Comparison of ENCODE assay signal across 31 cellular contexts in genomic region chr6:70551566-70551965, GRCh38. TPM values are rescaled to one million over a fixed set of nuclear protein-coding genes. Genes with fewer than 3 reads are reported as not detected.
DNase-seq lines count a peak whose midpoint lies in the region; ATAC-seq, FAIRE-seq and TF ChIP-seq lines count a peak whose summit lies in the region.
"Had no signal": no experiment of that assay in that cellular context is flagged by ENCODE, and none has a peak within 500 bp of the region (broad histone marks: within the 10 kb centered on the region; RNA-seq: fewer than 3 reads in every experiment).

No MANE protein-coding gene starts in this region.

- H3K9ac ChIP-seq in H9 (ENCODE audit: extremely low read depth, insufficient read length, low read length), result no peak overlapping the region
- H3K9ac ChIP-seq in smooth muscle cell (ENCODE audit: low read depth), result no peak overlapping the region
- H3K9ac ChIP-seq: BLaER1 had no signal

- H3F3A ChIP-seq in smooth muscle cell (ENCODE audit: low read depth), result no peaks in the 10 kb centered on the region

- peaks cover 12 to 17% of the 10 kb centered on the region in 2 experiments for H3K4me1 Mint-ChIP-seq in H9
- H3K4me1 Mint-ChIP-seq: activated naive CD8-positive, alpha-beta T cell treated with anti-CD3 and anti-CD28 coated beads for 36 hours had no signal

- CTCF ChIA-PET in A549 (lab: Yijun Ruan, JAX), result no interaction called here

- no peak for TF ChIP-seq EP300 in A549 (IDR thresholded peaks at IDR 0.05)

- DNase-seq in A549 (ENCODE audit: low read depth in 1 of 2, low spot score in 1 of 2) (no peak), H9 (no peak), body of pancreas (no peak), left lobe of liver (ENCODE audit: low spot score) (no peak), smooth muscle cell (lab: John Stamatoyannopoulos, UW; ENCODE audit: unreplicated experiment) (no peak), NCI-H2171 treated with DMSO at 0.1 percent for 48 hours (lab: John Stamatoyannopoulos, UW) (no peak), activated T-cell treated with anti-CD3 and anti-CD28 coated beads for 4 hours (no peak), GM19240 (ENCODE audit: insufficient read length, low spot score) (no peak)
- DNase-seq: activated CD4-positive, alpha-beta T cell treated with anti-CD3 and anti-CD28 coated beads for 4 hours; activated CD8-positive, alpha-beta memory T cell treated with anti-CD3 and anti-CD28 coated beads for 24 hours; activated effector memory CD4-positive, alpha-beta T cell treated with anti-CD3 and anti-CD28 coated beads, Interleukin-2, amount 50 U/mL, for 16 hours; activated naive CD8-positive, alpha-beta T cell treated with anti-CD3 and anti-CD28 coated beads for 36 hours; activated T-cell treated with anti-CD3 and anti-CD28 coated beads, Interleukin-2, amount 50 U/mL, for 1 hour; aorta; effector CD8-positive, alpha-beta T cell; NCI-H1092 treated with DMSO at 0.1 percent for 48 hours; NCI-H187 treated with DMSO at 0.1 percent for 48 hours; NCI-H524; nephron progenitor cell; NK-92 treated with Interleukin-12 subunit alpha and Interleukin-12 subunit beta, amount 100 ng/mL, for 24 hours; PC-9; SHP77; stimulated activated CD4-positive, alpha-beta T cell treated with anti-CD3 and anti-CD28 coated beads, Interleukin-1b, Interleukin-23, amount 100 ng/mL, for 48 hours; stimulated activated naive CD4-positive, alpha-beta T cell treated with Interleukin-2 at 50 U/mL for 16 hours; T-helper 2 cell; upper lobe of left lung had no signal

- H2BK12ac ChIP-seq in H9 (ENCODE audit: insufficient read length, low read depth, low read length), result no peak overlapping the region

- TF ChIP-seq CTCF in A549 (IDR thresholded peaks at IDR 0.05) (peak; percentile 8; the same call in 1 of the 3 replicates), H9 (conservative IDR thresholded peaks at IDR 0.05) (peak; percentile 31; the same call in 2 of the 3 replicates), body of pancreas (IDR thresholded peaks at IDR 0.05) (peak in 2 of 7 experiments; percentile 18 to 26), smooth muscle cell (IDR thresholded peaks at IDR 0.05; ENCODE audit: borderline replicate concordance, insufficient read depth, poor library complexity, severe bottlenecking) (no peak)

- no peak overlapping the region for H3K56ac ChIP-seq in H9 (ENCODE audit: insufficient read length, low read depth, low read length)

- H3K79me2 ChIP-seq in H9 (ENCODE audit: insufficient read depth, low read length), result no peaks in the 10 kb centered on the region
- H3K79me2 ChIP-seq in smooth muscle cell (ENCODE audit: low read depth), result no peaks in the 10 kb centered on the region

- H2BK5ac ChIP-seq in H9 (ENCODE audit: insufficient read length, low read length), result no peak overlapping the region

- H4K5ac ChIP-seq in H9 (ENCODE audit: insufficient read length, low read depth, low read length), result no peak overlapping the region

- H3K27ac ChIP-seq in A549 (no peak overlapping the region), H9 (ENCODE audit: insufficient read length, low read depth, low read length) (no peak overlapping the region), body of pancreas (no peak overlapping the region), smooth muscle cell (ENCODE audit: low read depth) (no peak overlapping the region)
- H3K27ac ChIP-seq: BLaER1, epithelial cell of prostate, PC-9, suprapubic skin, upper lobe of left lung had no signal

- intact Hi-C loops in body of pancreas (cut with DNase I), result no loop called here

- H2BK15ac ChIP-seq in H9 (ENCODE audit: low read depth, low read length), result no peak overlapping the region

- H3K4ac ChIP-seq in H9 (ENCODE audit: low read depth, low read length), result no peak overlapping the region

- H3K27me3 Mint-ChIP-seq in H9 (ENCODE audit: low read depth), result no peaks in the 10 kb centered on the region
- H3K27me3 Mint-ChIP-seq: activated naive CD8-positive, alpha-beta T cell treated with anti-CD3 and anti-CD28 coated beads for 36 hours; IgD-negative memory B cell had no signal

- H3K9me3 ChIP-seq in A549, result no peaks in the 10 kb centered on the region
- no peaks in the 10 kb centered on the region for H3K9me3 ChIP-seq in H9 (ENCODE audit: control insufficient read depth, low read depth, low read length)
- no peaks in the 10 kb centered on the region for H3K9me3 ChIP-seq in body of pancreas
- H3K9me3 ChIP-seq in smooth muscle cell (replicated peaks; ENCODE audit: low read depth), result no peaks in the 10 kb centered on the region
- H3K9me3 ChIP-seq: BLaER1, suprapubic skin, upper lobe of left lung had no signal

- H2AFZ ChIP-seq in H9 (ENCODE audit: low read length) (no peak overlapping the region), smooth muscle cell (ENCODE audit: low read depth) (no peak overlapping the region)
- H2AFZ ChIP-seq: PC-9 had no signal

- H3K4me2 ChIP-seq in A549 (no peak overlapping the region), H9 (ENCODE audit: insufficient read depth, insufficient read length, low read length) (no peak overlapping the region), smooth muscle cell (no peak overlapping the region)
- H3K4me2 ChIP-seq: BLaER1, PC-9 had no signal

- ATAC-seq in A549 (no peak), body of pancreas (peak; percentile 35), left lobe of liver (peak; percentile 76)

- H3K23me2 ChIP-seq in H9 (ENCODE audit: insufficient read length, low read depth, low read length, poor library complexity, severe bottlenecking), result no peaks in the 10 kb centered on the region

- no peak overlapping the region for H2BK20ac ChIP-seq in H9 (ENCODE audit: low read depth, low read length, poor library complexity, severe bottlenecking)

- no peak for FAIRE-seq in A549 (lab: Jason Lieb, UNC)
- FAIRE-seq: colon had no signal

- TF ChIP-seq POLR2A in A549 (IDR thresholded peaks at IDR 0.05; ENCODE audit: low read length) (no peak), body of pancreas (IDR thresholded peaks at IDR 0.05) (no peak)

- H4K8ac ChIP-seq in H9 (replicated peaks; ENCODE audit: insufficient read length, low read depth, low read length), result no peak overlapping the region

- H4K20me1 ChIP-seq in H9 (ENCODE audit: control insufficient read depth, insufficient read depth, insufficient read length) (no peaks in the 10 kb centered on the region), smooth muscle cell (ENCODE audit: low read depth) (no peaks in the 10 kb centered on the region)
- H4K20me1 ChIP-seq: BLaER1 had no signal

- H3K4me1 ChIP-seq in A549, result no peaks in the 10 kb centered on the region
- no peaks in the 10 kb centered on the region for H3K4me1 ChIP-seq in H9 (ENCODE audit: insufficient read depth, low read length)
- H3K4me1 ChIP-seq in body of pancreas, result no peaks in the 10 kb centered on the region
- H3K4me1 ChIP-seq in smooth muscle cell (ENCODE audit: low read depth), result no peaks in the 10 kb centered on the region
- H3K4me1 ChIP-seq: BLaER1, suprapubic skin, upper lobe of left lung had no signal

- TF ChIP-seq RAD21 in A549 (conservative IDR thresholded peaks at IDR 0.05 in 1 of 2, IDR thresholded peaks at IDR 0.05 in 1 of 2), result no peak

- H3T11ph ChIP-seq in H9 (ENCODE audit: low read length), result no peak overlapping the region

- peaks cover 4 to 7% (median 6%) of the 10 kb centered on the region in 3 experiments; a peak in 5 of 7 replicates for H3K36me3 Mint-ChIP-seq in H9 (ENCODE audit: insufficient read depth in 1 of 3, low read depth in 3 of 3)
- H3K36me3 Mint-ChIP-seq: activated naive CD8-positive, alpha-beta T cell treated with anti-CD3 and anti-CD28 coated beads for 36 hours; IgD-negative memory B cell had no signal

- H2BK120ac ChIP-seq in H9 (ENCODE audit: low read depth, low read length, poor library complexity, severe bottlenecking), result no peak overlapping the region

- H3K79me1 ChIP-seq in H9 (ENCODE audit: insufficient read depth, low read depth, low read length, poor library complexity, severe bottlenecking), result no peaks in the 10 kb centered on the region

- H3K4me3 Mint-ChIP-seq in H9, result no peak overlapping the region
- H3K4me3 Mint-ChIP-seq: activated naive CD8-positive, alpha-beta T cell treated with anti-CD3 and anti-CD28 coated beads for 36 hours; IgD-negative memory B cell; nephron progenitor cell had no signal

- no peak overlapping the region for H3K27ac Mint-ChIP-seq in H9
- H3K27ac Mint-ChIP-seq: activated naive CD8-positive, alpha-beta T cell treated with anti-CD3 and anti-CD28 coated beads for 36 hours; IgD-negative memory B cell had no signal

- H3K14ac ChIP-seq in H9 (ENCODE audit: insufficient read depth, low read length), result no peak overlapping the region

- H3K4me3 ChIP-seq in A549 (no peak overlapping the region), body of pancreas (no peak overlapping the region), smooth muscle cell (no peak overlapping the region)
- H3K4me3 ChIP-seq: BLaER1, PC-9, suprapubic skin, upper lobe of left lung had no signal

- H3K9me3 Mint-ChIP-seq in H9, result no peaks in the 10 kb centered on the region
- H3K9me3 Mint-ChIP-seq: activated naive CD8-positive, alpha-beta T cell treated with anti-CD3 and anti-CD28 coated beads for 36 hours; IgD-negative memory B cell; nephron progenitor cell had no signal

- no peak overlapping the region for H4K91ac ChIP-seq in H9 (ENCODE audit: insufficient read length, low read depth, low read length)

- POLR2A ChIA-PET in A549 (lab: Yijun Ruan, JAX), result no interaction called here

- H3K18ac ChIP-seq in H9 (ENCODE audit: insufficient read length, low read depth, low read length), result no peak overlapping the region

- WGBS in A549 (ENCODE audit: missing lambda C conversion rate), result 79% methylated on average over 1 of the region's 1 CpG
- no CpG with 5 or more reads among the region's 1 CpG for WGBS in H9 (ENCODE audit: extremely low coverage, insufficient read length, low lambda C conversion rate)
- 70 to 78% methylated on average over 1 of the region's 1 CpG for WGBS in body of pancreas, 2 donors
- WGBS in smooth muscle cell (ENCODE audit: low lambda C conversion rate), result 100% methylated on average over 1 of the region's 1 CpG

- no peaks in the 10 kb centered on the region for H3K27me3 ChIP-seq in H9 (ENCODE audit: insufficient read depth, low read length)
- no peaks in the 10 kb centered on the region for H3K27me3 ChIP-seq in body of pancreas
- H3K27me3 ChIP-seq in smooth muscle cell (ENCODE audit: low read depth), result no peaks in the 10 kb centered on the region
- H3K27me3 ChIP-seq: BLaER1, suprapubic skin, upper lobe of left lung had no signal

- H3K36me3 ChIP-seq in body of pancreas (replicated peaks in 1 of 2; ENCODE audit: insufficient read depth in 1 of 2, low read depth in 2 of 2), result no peaks in the 10 kb centered on the region
- no peaks in the 10 kb centered on the region for H3K36me3 ChIP-seq in smooth muscle cell (ENCODE audit: low read depth)
- H3K36me3 ChIP-seq: suprapubic skin, upper lobe of left lung had no signal

- no peak overlapping the region for H3K23ac ChIP-seq in H9 (ENCODE audit: insufficient read length, low read depth, low read length)

- no peak overlapping the region for H2AK5ac ChIP-seq in H9 (ENCODE audit: insufficient read length, low read length)

RNA-seq across cellular contexts. Expression of gene SDHAF4, which starts 15.2 kb away (rescaled TPM):
- polyA plus RNA-seq in A549 (2011; rRNA removed) (12.1 and 14.1 TPM in 2 replicates), A549 (2017; fragmentation: RNase III; extraction: RNeasy Plus Mini Kit Qiagen cat#74134 plus additional on column Dnase treatment) (8.5 to 9.9 TPM (median 9.6 TPM) in 3 replicates), smooth muscle cell (16.6 and 18.6 TPM in 2 replicates)
- polyA plus RNA-seq in A549 (2012; cell fraction: cytosol; rRNA removed), result 3.2 and 3.5 TPM in 2 replicates
- 1.2 and 5.6 TPM in 2 replicates for polyA plus RNA-seq in A549 (2012; cell fraction: nucleus; rRNA removed)
- 1.8 and 2.3 TPM in 2 replicates for polyA minus RNA-seq in A549 (2011; rRNA and poly(A)+ RNA removed)
- total RNA-seq in H9 (2021) (9.2 and 9.9 TPM in 2 replicates), body of pancreas (1 to 10 TPM; 3.0 to 7.3 TPM), left lobe of liver (4.7 TPM), smooth muscle cell (11.9 and 13.7 TPM in 2 replicates)

Comparison
In these comparisons a context has a peak if more than half of its experiments do, and no peak if none do; other contexts are left out.
1. ATAC-seq: peak in body of pancreas (single experiment) and left lobe of liver (single experiment); none in A549 (0 of 2).